Comparison of ENCODE assay signal across 27 cellular contexts in the genomic region with DNA sequence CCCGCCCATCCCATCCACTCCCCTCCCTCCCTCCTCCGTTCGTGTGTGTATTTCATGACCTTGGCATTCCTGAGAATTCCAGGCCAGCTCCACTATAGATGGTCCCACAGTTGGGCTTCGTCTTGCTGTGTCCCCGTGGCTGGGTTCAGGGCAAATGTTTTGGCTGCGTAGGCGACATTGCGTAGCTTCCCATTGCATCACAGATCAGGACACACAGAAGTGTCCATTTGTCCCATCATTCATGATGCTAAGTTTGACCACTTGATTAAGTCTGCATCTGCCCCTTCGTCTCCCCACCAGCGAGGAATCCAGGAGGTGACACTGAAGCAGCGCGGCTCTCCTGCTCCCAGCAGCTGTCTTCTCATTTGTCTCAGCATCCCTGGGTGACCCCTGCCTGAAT.
"Had no signal": no experiment of that assay in that cellular context is flagged by ENCODE, and none has a peak within 500 bp of the region (broad histone marks: within the 10 kb centered on the region; RNA-seq: fewer than 3 reads in every experiment).

No MANE protein-coding gene starts in this region.

- H3K4me1 ChIP-seq: lower lobe of right lung, pancreas, right atrium auricular region, sigmoid colon, spleen, upper lobe of left lung had no signal

- H3K4me3 Mint-ChIP-seq: immature natural killer cell; natural killer cell; stimulated activated naive B cell treated with anti-CD40 and anti-IgM and Interleukin-4, amounts not matched to agents 10 μg/mL and 1 μg/mL and 100 μg/mL, for 72 hours; stimulated activated naive CD8-positive, alpha-beta T cell treated with anti-CD3 and anti-CD28 coated beads, Interleukin-15, Interleukin-2, amounts not matched to agents 100 ng/mL and 50 ng/mL, for 24 hours had no signal

- H3K27ac ChIP-seq: epithelial cell of prostate, gastrocnemius medialis, lower lobe of right lung, neutrophil, pancreas, right atrium auricular region, sigmoid colon, skin epidermis, spleen, thoracic aorta, upper lobe of left lung had no signal

- H3K4me1 Mint-ChIP-seq: immature natural killer cell had no signal

- H3K9me3 ChIP-seq: gastrocnemius medialis, lower lobe of right lung, neutrophil, pancreas, right atrium auricular region, sigmoid colon, spleen, thoracic aorta, tibial nerve, upper lobe of left lung had no signal

- H3K27me3 Mint-ChIP-seq: progenitor cell of endocrine pancreas; stimulated activated naive B cell treated with anti-CD40 and anti-IgM and Interleukin-4, amounts not matched to agents 10 μg/mL and 1 μg/mL and 100 μg/mL, for 72 hours; stimulated activated naive CD8-positive, alpha-beta T cell treated with anti-CD3 and anti-CD28 coated beads, Interleukin-15, Interleukin-2, amounts not matched to agents 100 ng/mL and 50 ng/mL, for 24 hours had no signal

- ATAC-seq: esophagus mucosa; gastrocnemius medialis; left ventricle myocardium superior; lower lobe of right lung; natural killer cell; pancreas; stimulated activated naive B cell treated with anti-CD40 and anti-IgM and Interleukin-4, amounts not matched to agents 10 μg/mL and 1 μg/mL and 100 μg/mL, for 72 hours had no signal

- H3K27me3 ChIP-seq: dorsolateral prefrontal cortex, gastrocnemius medialis, neutrophil, pancreas, right atrium auricular region, sigmoid colon, spleen, tibial nerve, upper lobe of left lung had no signal

- H3K4me3 ChIP-seq: dorsolateral prefrontal cortex, gastrocnemius medialis, lower lobe of right lung, pancreas, right atrium auricular region, sigmoid colon, skin epidermis, spleen, thoracic aorta, tibial nerve, upper lobe of left lung had no signal

- H3K9me3 Mint-ChIP-seq: immature natural killer cell; natural killer cell; stimulated activated naive B cell treated with anti-CD40 and anti-IgM and Interleukin-4, amounts not matched to agents 10 μg/mL and 1 μg/mL and 100 μg/mL, for 72 hours; stimulated activated naive CD8-positive, alpha-beta T cell treated with anti-CD3 and anti-CD28 coated beads, Interleukin-15, Interleukin-2, amounts not matched to agents 100 ng/mL and 50 ng/mL, for 24 hours had no signal

- DNase-seq: cerebellar nuclear complex; effector CD4-positive, alpha-beta T cell; foreskin fibroblast; gastrocnemius medialis; glutamatergic neuron; hypothalamus; immature natural killer cell; islet precursor cell; left ventricle myocardium superior; lower lobe of right lung; natural killer cell; pancreas; sigmoid colon; spleen; stimulated activated CD4-positive, alpha-beta T cell treated with anti-CD3 and anti-CD28 coated beads, Interleukin-4, amount 100 ng/mL, for 4 hours; stimulated activated naive B cell treated with anti-CD40 and anti-IgM and Interleukin-4, amounts not matched to agents 10 μg/mL and 1 μg/mL and 100 μg/mL, for 72 hours; upper lobe of left lung had no signal

- H3K27ac Mint-ChIP-seq: immature natural killer cell, natural killer cell, progenitor cell of endocrine pancreas had no signal
